In genomic region chr19:34148672-34149185, GRCh38 we compare ENCODE assay signal across 23 cellular contexts.
"Had no signal": no experiment of that assay in that cellular context is flagged by ENCODE, and none has a peak within 500 bp of the region (broad histone marks: within the 10 kb centered on the region; RNA-seq: fewer than 3 reads in every experiment).

No MANE protein-coding gene starts in this region.

- H3K4me1 Mint-ChIP-seq: activated CD4-positive, alpha-beta T cell treated with anti-CD3 and anti-CD28 coated beads, Interleukin-2, amount 10 ng/mL, durations not matched to agents 7 days and 5 days; activated naive CD4-positive, alpha-beta T cell treated with anti-CD3 and anti-CD28 coated beads, Interleukin-2, amount 10 ng/mL, durations not matched to agents 7 days and 5 days; activated naive CD8-positive, alpha-beta T cell treated with anti-CD3 and anti-CD28 coated beads for 36 hours; T-cell had no signal

- H3K36me3 Mint-ChIP-seq: activated CD4-positive, alpha-beta memory T cell treated with anti-CD3 and anti-CD28 coated beads for 36 hours; activated naive CD4-positive, alpha-beta T cell treated with anti-CD3 and anti-CD28 coated beads, Interleukin-2, amount 10 ng/mL, durations not matched to agents 7 days and 5 days; activated naive CD8-positive, alpha-beta T cell treated with anti-CD3 and anti-CD28 coated beads for 36 hours; T-cell had no signal

- H3K4me3 Mint-ChIP-seq: activated CD4-positive, alpha-beta memory T cell treated with anti-CD3 and anti-CD28 coated beads for 36 hours; activated CD4-positive, alpha-beta T cell treated with anti-CD3 and anti-CD28 coated beads, Interleukin-2, amount 10 ng/mL, durations not matched to agents 7 days and 5 days; activated naive CD4-positive, alpha-beta T cell treated with anti-CD3 and anti-CD28 coated beads, Interleukin-2, amount 10 ng/mL, durations not matched to agents 7 days and 5 days; activated naive CD8-positive, alpha-beta T cell treated with anti-CD3 and anti-CD28 coated beads for 36 hours; T-cell had no signal

- ATAC-seq: Panc1, Right ventricle myocardium inferior, T-cell had no signal

- H3K27ac Mint-ChIP-seq: activated CD4-positive, alpha-beta memory T cell treated with anti-CD3 and anti-CD28 coated beads for 36 hours; activated CD4-positive, alpha-beta T cell treated with anti-CD3 and anti-CD28 coated beads, Interleukin-2, amount 10 ng/mL, durations not matched to agents 7 days and 5 days; activated naive CD4-positive, alpha-beta T cell treated with anti-CD3 and anti-CD28 coated beads, Interleukin-2, amount 10 ng/mL, durations not matched to agents 7 days and 5 days; activated naive CD8-positive, alpha-beta T cell treated with anti-CD3 and anti-CD28 coated beads for 36 hours; activated T-helper 2 cell treated with anti-CD3 and anti-CD28 coated beads, Interferon-gamma antibody, Interleukin-2, Interleukin-4, amounts not matched to agents 10 μg/mL and 5 μg/mL and 100 μg/mL, durations not matched to agents 14 hours and 24 hours and 36 hours; T-cell had no signal

- H3K27me3 Mint-ChIP-seq: activated CD4-positive, alpha-beta memory T cell treated with anti-CD3 and anti-CD28 coated beads for 36 hours; activated naive CD8-positive, alpha-beta T cell treated with anti-CD3 and anti-CD28 coated beads for 36 hours had no signal

- H3K9me3 Mint-ChIP-seq: activated CD4-positive, alpha-beta memory T cell treated with anti-CD3 and anti-CD28 coated beads for 36 hours; activated CD4-positive, alpha-beta T cell treated with anti-CD3 and anti-CD28 coated beads, Interleukin-2, amount 10 ng/mL, durations not matched to agents 7 days and 5 days; activated naive CD4-positive, alpha-beta T cell treated with anti-CD3 and anti-CD28 coated beads, Interleukin-2, amount 10 ng/mL, durations not matched to agents 7 days and 5 days; activated naive CD8-positive, alpha-beta T cell treated with anti-CD3 and anti-CD28 coated beads for 36 hours; activated T-helper 2 cell treated with anti-CD3 and anti-CD28 coated beads, Interferon-gamma antibody, Interleukin-2, Interleukin-4, amounts not matched to agents 10 μg/mL and 5 μg/mL and 100 μg/mL, durations not matched to agents 14 hours and 24 hours and 36 hours; T-cell had no signal

- DNase-seq: activated CD4-positive, alpha-beta memory T cell treated with anti-CD3 and anti-CD28 coated beads for 36 hours; activated CD4-positive, alpha-beta T cell treated with anti-CD3 and anti-CD28 coated beads, Interleukin-2, amount 10 ng/mL, durations not matched to agents 7 days and 5 days; activated CD4-positive, CD25-positive, alpha-beta regulatory T cell; activated CD8-positive, alpha-beta memory T cell treated with anti-CD3 and anti-CD28 coated beads for 24 hours; activated gamma-delta T cell treated with Interleukin-2 at 50 U/mL for 16 hours; activated naive CD4-positive, alpha-beta T cell treated with anti-CD3 and anti-CD28 coated beads, Interleukin-2, amount 10 ng/mL, durations not matched to agents 7 days and 5 days; activated naive CD8-positive, alpha-beta T cell treated with anti-CD3 and anti-CD28 coated beads for 36 hours; activated T-cell treated with anti-CD3 and anti-CD28 coated beads, Interleukin-2, amount 50 U/mL, for 48 hours; brain microvascular endothelial cell; KG1; NCI-H1048; NCI-H146; NCI-H187 treated with DMSO at 0.1 percent for 48 hours; NCI-H2171 treated with DMSO at 0.1 percent for 48 hours; NCI-H226; NCI-H510A treated with DMSO at 0.1 percent for 48 hours; NCI-H69; NK-92 treated with Interleukin-12 subunit alpha and Interleukin-12 subunit beta, amount 100 ng/mL, for 24 hours; RPMI8226; T-cell had no signal
